In genomic region chr7:35624299-35625186, GRCh38 we compare ENCODE assay signal across 8 cellular contexts.
DNase-seq lines count a peak whose midpoint lies in the region; ATAC-seq and TF ChIP-seq lines count a peak whose summit lies in the region.

No MANE protein-coding gene starts in this region.

- peak overlapping the region; percentile 28 for H3K4me3 Mint-ChIP-seq in T-helper 17 cell

- H3K4me3 ChIP-seq in HFF-Myc (replicated peaks; ENCODE audit: low read depth, low read length), result no peak overlapping the region

- no peak overlapping the region for H3K27ac Mint-ChIP-seq in T-helper 17 cell

- peaks cover 10% of the 10 kb centered on the region for H3K4me1 Mint-ChIP-seq in T-helper 17 cell

- no peaks in the 10 kb centered on the region for H3K9me3 ChIP-seq in T-helper 17 cell (ENCODE audit: control insufficient read depth, low read length, poor library complexity, severe bottlenecking)

- no peak overlapping the region for H3K27ac ChIP-seq in caudate nucleus (ENCODE audit: low read depth, low read length)

- TF ChIP-seq CTCF in HFF-Myc (IDR thresholded peaks at IDR 0.05; ENCODE audit: low read depth, low read length, missing control alignments), result peak; percentile 79

- no peaks in the 10 kb centered on the region for H3K27me3 Mint-ChIP-seq in T-helper 17 cell

- peak; percentile 84 for ATAC-seq in T-helper 17 cell

- peak; percentile 4 for DNase-seq in activated CD4-positive, CD25-positive, alpha-beta regulatory T cell treated with anti-CD3 and anti-CD28 coated beads, Interleukin-2, amount 50 U/mL, for 16 hours (ENCODE audit: low read depth, low spot score)
- no peak for DNase-seq in activated CD4-positive, CD25-positive, alpha-beta regulatory T cell treated with anti-CD3 and anti-CD28 coated beads, Interleukin-2, amount 50 U/mL, for 72 hours
- DNase-seq in HFF-Myc (ENCODE audit: extremely low read depth, low read depth), result peak; percentile 25
- peak; percentile 83 for DNase-seq in NAMALWA (ENCODE audit: low spot score)
- peak in 1 of 3 donors; percentile 21 for DNase-seq in T-helper 17 cell
- DNase-seq in caudate nucleus (lab: John Stamatoyannopoulos, UW), result peak in 37 of 61 donors; percentile 3 to 78 (median 22)
- peak; percentile 53 for DNase-seq in kidney tubule cell (ENCODE audit: low spot score)
- DNase-seq in stimulated activated CD8-positive, alpha-beta memory T cell treated with anti-CD3 and anti-CD28 coated beads, Interleukin-15, amount 100 ng/mL, for 1 hour (ENCODE audit: low read depth), result peak; percentile 3

- H3K36me3 Mint-ChIP-seq in T-helper 17 cell (ENCODE audit: low read depth), result peaks cover 5% of the 10 kb centered on the region
